8 cellular contexts compared by ENCODE assay signal in the genomic region with DNA sequence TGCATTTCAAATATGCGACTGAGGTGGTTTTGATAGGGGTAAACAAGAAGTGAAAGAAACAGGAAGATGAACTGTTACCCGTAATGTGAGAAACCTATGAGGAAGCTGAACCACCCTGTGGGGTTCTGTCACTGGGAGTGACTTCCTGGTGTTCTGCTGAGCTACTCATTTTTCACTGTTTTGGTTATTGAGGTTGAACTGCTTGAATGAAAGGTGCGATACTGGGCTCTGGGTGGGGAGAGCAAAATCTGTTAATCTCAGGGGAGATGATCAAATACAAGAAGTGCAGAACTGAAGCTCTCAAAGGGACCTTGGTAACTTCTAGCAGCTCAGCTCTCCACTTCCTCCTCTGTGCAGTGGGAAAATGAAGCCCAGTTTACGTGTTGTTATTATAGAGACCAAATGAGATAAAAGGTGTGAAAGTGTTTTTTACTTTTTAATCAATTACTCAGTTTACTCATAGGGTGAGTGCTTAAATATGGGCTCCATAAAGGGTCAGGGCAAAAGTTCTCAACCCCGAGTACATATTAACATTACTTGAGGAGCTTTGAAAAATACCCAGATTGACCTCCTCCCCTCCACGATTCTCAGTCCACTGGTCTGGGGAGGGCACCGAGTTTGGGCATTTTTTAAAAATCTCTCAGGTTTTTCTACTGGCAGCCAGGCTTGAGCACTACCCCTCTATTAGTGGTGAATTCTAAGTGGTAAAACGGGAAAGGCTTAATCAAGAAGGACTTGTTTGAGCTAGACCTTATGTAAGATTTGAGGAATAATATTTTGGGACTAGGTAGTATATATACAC.
DNase-seq lines count a peak whose midpoint lies in the region; ATAC-seq, FAIRE-seq and TF ChIP-seq lines count a peak whose summit lies in the region.

No MANE protein-coding gene starts in this region.

- TF ChIP-seq CTCF in heart right ventricle (IDR thresholded peaks at IDR 0.05) = no peak
- TF ChIP-seq CTCF in kidney (IDR thresholded peaks at IDR 0.05; ENCODE audit: borderline replicate concordance, extremely low read depth, insufficient read depth) = no peak

- ATAC-seq in GM21390 (IDR thresholded peaks at IDR 0.05; ENCODE audit: unreplicated experiment) (peak; percentile 71), heart right ventricle (peak; percentile 46 to 72 (median 60))

- H3K9me3 Mint-ChIP-seq in activated CD4-positive, alpha-beta T cell treated with anti-CD3 and anti-CD28 coated beads, Interleukin-2, amount 10 ng/mL, durations not matched to agents 24 days and 14 days = peaks cover 10% of the 10 kb centered on the region

- no peak overlapping the region for H3K9ac ChIP-seq in kidney (ENCODE audit: low read length in 2 of 2)

- H3K27me3 Mint-ChIP-seq in activated CD4-positive, alpha-beta T cell treated with anti-CD3 and anti-CD28 coated beads, Interleukin-2, amount 10 ng/mL, durations not matched to agents 24 days and 14 days = no peaks in the 10 kb centered on the region

- intact Hi-C loops in activated CD4-positive, alpha-beta T cell treated with anti-CD3 and anti-CD28 coated beads, Interleukin-2, amount 10 ng/mL, durations not matched to agents 24 days and 14 days (cut with micrococcal nuclease) = loop anchor here (5.0 kb wide), 3 partner anchors 34 to 124 kb away; partner anchors contain the start of gene COQ2
- intact Hi-C loops in heart right ventricle (cut with DNase I) (no loop called here), kidney (cut with DNase I) (no loop called here)

- peak overlapping the region; percentile 83 for H3K27ac Mint-ChIP-seq in activated CD4-positive, alpha-beta T cell treated with anti-CD3 and anti-CD28 coated beads, Interleukin-2, amount 10 ng/mL, durations not matched to agents 24 days and 14 days

- H3K9me3 ChIP-seq in heart right ventricle (no peaks in the 10 kb centered on the region), kidney (ENCODE audit: control insufficient read depth in 1 of 2, low read length in 2 of 2) (no peaks in the 10 kb centered on the region)

- peaks cover 4% of the 10 kb centered on the region for H3K36me3 Mint-ChIP-seq in activated CD4-positive, alpha-beta T cell treated with anti-CD3 and anti-CD28 coated beads, Interleukin-2, amount 10 ng/mL, durations not matched to agents 24 days and 14 days (ENCODE audit: low read depth)

- no peak overlapping the region for H3K4me3 ChIP-seq in heart right ventricle
- H3K4me3 ChIP-seq in kidney (ENCODE audit: low read length in 2 of 2) = no peak overlapping the region

- H3K36me3 ChIP-seq in heart right ventricle (no peaks in the 10 kb centered on the region), kidney (ENCODE audit: control insufficient read depth in 1 of 2, insufficient read depth in 2 of 2, low read length in 2 of 2) (no peaks in the 10 kb centered on the region)

- peak overlapping the region; percentile 69 for H3K4me3 Mint-ChIP-seq in activated CD4-positive, alpha-beta T cell treated with anti-CD3 and anti-CD28 coated beads, Interleukin-2, amount 10 ng/mL, durations not matched to agents 24 days and 14 days

- H3K27ac ChIP-seq in heart right ventricle = peak overlapping the region in 3 of 10 donors; percentile 4 to 88 (median 37)
- H3K27ac ChIP-seq in kidney (ENCODE audit: low read depth in 2 of 2, low read length in 2 of 2) = no peak overlapping the region

- H3K4me1 ChIP-seq in heart right ventricle (peaks cover 0 to 51% (median 0%) of the 10 kb centered on the region in 9 donors), kidney (ENCODE audit: control insufficient read depth in 1 of 2, insufficient read depth in 1 of 2, low read depth in 1 of 2, low read length in 2 of 2) (no peaks in the 10 kb centered on the region)

- H3K4me1 Mint-ChIP-seq in activated CD4-positive, alpha-beta T cell treated with anti-CD3 and anti-CD28 coated beads, Interleukin-2, amount 10 ng/mL, durations not matched to agents 24 days and 14 days = peaks cover 66% of the 10 kb centered on the region

- TF ChIP-seq POLR2A in erythroblast (IDR thresholded peaks at IDR 0.05; ENCODE audit: low read length) = no peak

- WGBS in heart right ventricle, 2 donors = 73% methylated on average over 8 of the region's 8 CpGs

- FAIRE-seq in kidney (lab: Jason Lieb, UNC) = no peak

- no peaks in the 10 kb centered on the region for H3K27me3 ChIP-seq in heart right ventricle

- DNase-seq in EL = peak; percentile 12
- DNase-seq in HT1080 (ENCODE audit: low read depth) = peak; percentile 22
- DNase-seq in activated CD4-positive, alpha-beta T cell treated with anti-CD3 and anti-CD28 coated beads, Interleukin-2, amount 10 ng/mL, durations not matched to agents 24 days and 14 days = peak; percentile 92
- no peak for DNase-seq in heart right ventricle
- peak; percentile 24 to 50 for DNase-seq in stimulated activated CD8-positive, alpha-beta memory T cell treated with anti-CD3 and anti-CD28 coated beads, Interleukin-7, amount 100 ng/mL, for 48 hours (ENCODE audit: extremely low read depth in 1 of 2, low read depth in 1 of 2)
- no peak for DNase-seq in erythroblast (lab: John Stamatoyannopoulos, UW)
- DNase-seq in kidney = no peak

Comparison
In these comparisons a context has a peak if more than half of its experiments do, and no peak if none do; other contexts are left out.
1. DNase-seq: peak in EL (single experiment), HT1080 (single experiment), activated CD4-positive, alpha-beta T cell treated with anti-CD3 and anti-CD28 coated beads, Interleukin-2, amount 10 ng/mL, durations not matched to agents 24 days and 14 days (single experiment) and stimulated activated CD8-positive, alpha-beta memory T cell treated with anti-CD3 and anti-CD28 coated beads, Interleukin-7, amount 100 ng/mL, for 48 hours (2 of 2); none in heart right ventricle (0 of 2), erythroblast (0 of 2) and kidney (single experiment).